32 cellular contexts compared by ENCODE assay signal in the genomic region with DNA sequence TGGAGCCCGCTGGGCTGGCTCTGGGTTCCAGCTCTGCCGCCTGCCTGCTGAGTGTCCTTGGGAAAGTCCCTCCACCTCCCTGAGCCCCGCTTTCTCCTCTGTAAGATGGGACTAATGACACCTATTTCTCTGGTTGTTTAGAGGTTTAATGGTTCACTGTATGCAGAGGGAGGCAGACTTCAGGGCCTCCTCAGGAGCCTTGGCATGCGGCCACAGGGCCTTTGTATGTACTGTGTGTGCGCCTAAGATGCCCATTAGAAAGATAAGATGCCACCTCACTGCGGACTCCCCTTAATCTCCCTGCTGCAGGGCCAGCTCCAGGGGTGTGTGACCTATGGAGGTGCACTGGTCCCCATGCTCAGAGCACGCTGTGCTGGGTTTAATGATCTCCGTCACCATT. TPM values are rescaled to one million over a fixed set of nuclear protein-coding genes. Genes with fewer than 3 reads are reported as not detected.
"Had no signal": no experiment of that assay in that cellular context is flagged by ENCODE, and none has a peak within 500 bp of the region (broad histone marks: within the 10 kb centered on the region; RNA-seq: fewer than 3 reads in every experiment).

No MANE protein-coding gene starts in this region.

- H3K9me3 ChIP-seq: esophagus squamous epithelium, prostate gland, spleen, thoracic aorta, tibial nerve, upper lobe of right lung, uterus had no signal

- H3K9ac ChIP-seq: parathyroid adenoma had no signal

- H3K27me3 Mint-ChIP-seq: effector memory CD8-positive, alpha-beta T cell; naive thymus-derived CD4-positive, alpha-beta T cell; stimulated activated naive B cell treated with anti-CD40 and anti-IgM and Interleukin-4, amounts not matched to agents 10 μg/mL and 1 μg/mL and 100 μg/mL, for 72 hours; stimulated activated naive CD8-positive, alpha-beta T cell treated with anti-CD3 and anti-CD28 coated beads, Interleukin-15, Interleukin-2, amounts not matched to agents 100 ng/mL and 50 ng/mL, for 24 hours had no signal

- H3K4me1 ChIP-seq: parathyroid adenoma, prostate gland, uterus had no signal

- H3K79me2 ChIP-seq: parathyroid adenoma had no signal

- DNase-seq: cerebellar nuclear complex; cortex of kidney; effector memory CD8-positive, alpha-beta T cell; erythroblast; esophagus squamous epithelium; foreskin melanocyte; glutamatergic neuron; immature natural killer cell; islet precursor cell; kidney glomerular epithelial cell; mesendoderm; midbrain; naive thymus-derived CD4-positive, alpha-beta T cell; occipital lobe; right cardiac atrium; spleen; stimulated activated CD4-positive, alpha-beta T cell treated with anti-CD3 and anti-CD28 coated beads, Interleukin-4, amount 100 ng/mL, for 4 hours; stimulated activated naive B cell treated with anti-CD40 and anti-IgM and Interleukin-4, amounts not matched to agents 10 μg/mL and 1 μg/mL and 100 μg/mL, for 72 hours; upper lobe of right lung; uterus had no signal

- H3K27ac Mint-ChIP-seq: effector memory CD8-positive, alpha-beta T cell; immature natural killer cell; nephron; stimulated activated naive B cell treated with anti-CD40 and anti-IgM and Interleukin-4, amounts not matched to agents 10 μg/mL and 1 μg/mL and 100 μg/mL, for 72 hours; stimulated activated naive CD8-positive, alpha-beta T cell treated with anti-CD3 and anti-CD28 coated beads, Interleukin-15, Interleukin-2, amounts not matched to agents 100 ng/mL and 50 ng/mL, for 24 hours had no signal

- H3K4me1 Mint-ChIP-seq: immature natural killer cell; stimulated activated naive B cell treated with anti-CD40 and anti-IgM and Interleukin-4, amounts not matched to agents 10 μg/mL and 1 μg/mL and 100 μg/mL, for 72 hours had no signal

- H3K27me3 ChIP-seq: esophagus squamous epithelium, spleen, tibial nerve, upper lobe of right lung, uterus had no signal

- H3K27ac ChIP-seq: esophagus squamous epithelium, parathyroid adenoma, prostate gland, skin epidermis, spleen, thoracic aorta, tibial nerve, upper lobe of right lung, uterus had no signal

- H3K36me3 Mint-ChIP-seq: immature natural killer cell; naive thymus-derived CD4-positive, alpha-beta T cell; stimulated activated naive B cell treated with anti-CD40 and anti-IgM and Interleukin-4, amounts not matched to agents 10 μg/mL and 1 μg/mL and 100 μg/mL, for 72 hours had no signal

- H3K4me3 ChIP-seq: esophagus squamous epithelium, prostate gland, skin epidermis, spleen, thoracic aorta, tibial nerve, upper lobe of right lung, uterus had no signal

- H3K9me3 Mint-ChIP-seq: effector memory CD8-positive, alpha-beta T cell; immature natural killer cell; naive thymus-derived CD4-positive, alpha-beta T cell; nephron; stimulated activated naive B cell treated with anti-CD40 and anti-IgM and Interleukin-4, amounts not matched to agents 10 μg/mL and 1 μg/mL and 100 μg/mL, for 72 hours; stimulated activated naive CD8-positive, alpha-beta T cell treated with anti-CD3 and anti-CD28 coated beads, Interleukin-15, Interleukin-2, amounts not matched to agents 100 ng/mL and 50 ng/mL, for 24 hours had no signal

- H2AFZ ChIP-seq: parathyroid adenoma had no signal

- H3K36me3 ChIP-seq: esophagus squamous epithelium, prostate gland, spleen, thoracic aorta, tibial nerve, upper lobe of right lung, uterus had no signal

- H3K4me3 Mint-ChIP-seq: effector memory CD8-positive, alpha-beta T cell; immature natural killer cell; naive thymus-derived CD4-positive, alpha-beta T cell; nephron; stimulated activated naive B cell treated with anti-CD40 and anti-IgM and Interleukin-4, amounts not matched to agents 10 μg/mL and 1 μg/mL and 100 μg/mL, for 72 hours; stimulated activated naive CD8-positive, alpha-beta T cell treated with anti-CD3 and anti-CD28 coated beads, Interleukin-15, Interleukin-2, amounts not matched to agents 100 ng/mL and 50 ng/mL, for 24 hours had no signal

- FAIRE-seq: endometrium had no signal

RNA-seq across cellular contexts. Expression of gene TMEM235, which starts 59.2 kb away (rescaled TPM):
- total RNA-seq: left colon; lower leg skin; mucosa of gallbladder; naive thymus-derived CD4-positive, alpha-beta T cell; occipital lobe; prostate gland; renal cortical epithelial cell; right cardiac atrium; spleen; thoracic aorta; tibial nerve; upper lobe of right lung; uterus had no signal
- polyA plus RNA-seq: immature natural killer cell; naive thymus-derived CD4-positive, alpha-beta T cell; right cardiac atrium; spleen had no signal
